In the genomic region with DNA sequence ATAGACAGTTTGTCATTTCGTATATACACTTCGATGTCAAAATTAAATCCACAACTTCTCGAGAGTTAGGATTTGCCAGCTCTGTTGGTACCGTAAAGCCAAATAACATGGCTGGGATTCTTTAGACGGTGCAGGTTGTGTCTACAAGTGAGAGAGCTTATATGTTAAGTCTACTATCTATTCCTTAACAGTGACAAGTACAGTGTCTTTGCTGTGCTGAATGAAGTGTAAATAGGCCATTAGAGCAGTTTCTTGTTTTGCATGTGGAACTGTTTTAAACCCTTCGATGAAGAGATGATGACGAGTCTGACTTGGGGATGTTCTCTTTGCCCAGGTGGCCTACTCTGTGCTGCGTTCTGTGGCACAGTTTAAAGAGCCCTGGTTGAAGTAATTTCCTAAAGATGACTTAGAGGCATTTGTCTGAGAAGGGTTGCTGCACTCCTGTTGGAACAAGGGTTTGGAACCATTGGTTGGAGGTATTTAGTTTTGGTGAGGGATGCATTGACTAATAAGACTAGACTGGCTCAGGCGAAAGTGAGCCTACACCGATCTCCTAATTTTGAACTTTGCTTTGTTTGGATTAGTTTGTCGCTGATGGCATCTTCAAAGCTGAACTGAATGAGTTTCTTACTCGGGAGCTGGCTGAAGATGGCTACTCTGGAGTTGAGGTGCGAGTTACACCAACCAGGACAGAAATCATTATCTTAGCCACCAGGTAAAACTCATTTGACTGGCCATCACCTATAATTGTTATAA, we compare ENCODE assay signal across 9 cellular contexts. TPM values are rescaled to one million over a fixed set of nuclear protein-coding genes. Genes with fewer than 3 reads are reported as not detected.
DNase-seq lines count a peak whose midpoint lies in the region; ATAC-seq and TF ChIP-seq lines count a peak whose summit lies in the region.
"Had no signal": no experiment of that assay in that cellular context is flagged by ENCODE, and none has a peak within 500 bp of the region (broad histone marks: within the 10 kb centered on the region; RNA-seq: fewer than 3 reads in every experiment).

No MANE protein-coding gene starts in this region.

- peak; percentile 32 for ATAC-seq in CD8-positive, alpha-beta T cell
- ATAC-seq in left colon, result peak; percentile 33
- ATAC-seq in GM21381 (IDR thresholded peaks at IDR 0.05; ENCODE audit: unreplicated experiment), result no peak

- H3K4me1 Mint-ChIP-seq in CD8-positive, alpha-beta T cell (ENCODE audit: low read depth), result peaks cover 51% of the 10 kb centered on the region
- peaks cover 29% of the 10 kb centered on the region for H3K4me1 Mint-ChIP-seq in MCF 10A (ENCODE audit: insufficient read depth, unreplicated experiment)

- H3K4me1 ChIP-seq in CD8-positive, alpha-beta T cell (ENCODE audit: insufficient read depth, low read length), result peaks cover 28% of the 10 kb centered on the region

- no peaks in the 10 kb centered on the region for H3K9me3 ChIP-seq in CD8-positive, alpha-beta T cell (ENCODE audit: low read length)

- CTCF ChIA-PET in CD8-positive, alpha-beta T cell (lab: Charles Lee), result interaction anchor here (0.6 to 4.8 kb wide), 14 partner anchors 7 to 259 kb away, joined by 3 to 30 read pairs (median 4); no protein-coding TSS in a partner anchor
- CTCF ChIA-PET in MCF 10A (lab: Yijun Ruan, JAX), result interaction anchor here (0.5 to 2.2 kb wide), 6 partner anchors 9 to 161 kb away, joined by 3 to 11 read pairs (median 4); no protein-coding TSS in a partner anchor

- peak overlapping the region; percentile 76 for H3K4me3 ChIP-seq in CD8-positive, alpha-beta T cell (ENCODE audit: low read depth, low read length)

- peak overlapping the region; percentile 95 for H3K27ac Mint-ChIP-seq in CD8-positive, alpha-beta T cell
- H3K27ac Mint-ChIP-seq in MCF 10A (ENCODE audit: low read depth, unreplicated experiment), result peak overlapping the region; percentile 99

- TF ChIP-seq CTCF in CD8-positive, alpha-beta T cell (IDR thresholded peaks at IDR 0.05), result no peak
- no peak for TF ChIP-seq CTCF in MCF 10A (IDR thresholded peaks at IDR 0.05; ENCODE audit: unreplicated experiment)

- peaks cover 57% of the 10 kb centered on the region for H3K36me3 Mint-ChIP-seq in CD8-positive, alpha-beta T cell
- H3K36me3 Mint-ChIP-seq in MCF 10A (ENCODE audit: insufficient read depth, unreplicated experiment), result peaks cover 60% of the 10 kb centered on the region

- peak overlapping the region; percentile 95 for H3K4me3 Mint-ChIP-seq in CD8-positive, alpha-beta T cell
- H3K4me3 Mint-ChIP-seq in MCF 10A (ENCODE audit: unreplicated experiment), result peak overlapping the region; percentile 95

- POLR2A ChIA-PET in CD8-positive, alpha-beta T cell (lab: Charles Lee), result interaction anchor here (0.8 to 3.1 kb wide), 9 partner anchors 8 to 139 kb away, joined by 3 to 16 read pairs (median 4); partner anchors contain the start of gene GDPD5
- POLR2A ChIA-PET in MCF 10A (lab: Yijun Ruan, JAX), result interaction anchor here (0.5 to 3.2 kb wide), 16 partner anchors 8 to 386 kb away, joined by 3 to 15 read pairs (median 5); partner anchors contain the start of gene SERPINH1

- H3K9me3 Mint-ChIP-seq in CD8-positive, alpha-beta T cell, result no peaks in the 10 kb centered on the region
- H3K9me3 Mint-ChIP-seq in MCF 10A (ENCODE audit: unreplicated experiment), result no peaks in the 10 kb centered on the region

- H3K27me3 Mint-ChIP-seq in CD8-positive, alpha-beta T cell (ENCODE audit: low read depth), result no peaks in the 10 kb centered on the region
- no peaks in the 10 kb centered on the region for H3K27me3 Mint-ChIP-seq in MCF 10A (ENCODE audit: insufficient read depth, unreplicated experiment)

- H3K27ac ChIP-seq in CD8-positive, alpha-beta T cell (ENCODE audit: low read depth, low read length), result peak overlapping the region; percentile 89

- H3K36me3 ChIP-seq in CD8-positive, alpha-beta T cell (ENCODE audit: insufficient read depth, low read length), result peaks cover 32% of the 10 kb centered on the region

- H3K27me3 ChIP-seq in CD8-positive, alpha-beta T cell (ENCODE audit: insufficient read depth, low read length), result no peaks in the 10 kb centered on the region

- intact Hi-C loops in CD8-positive, alpha-beta T cell (cut with DNase I, micrococcal nuclease), result loop anchor here in 1 of 2 experiments (5.0 to 10.0 kb wide), 2 partner anchors 182 to 415 kb away; partner anchors contain the start of gene UVRAG
- intact Hi-C loops in MCF 10A (cut with micrococcal nuclease), result no loop called here
- intact Hi-C loops in left colon (cut with DNase I, micrococcal nuclease), result no loop called here

- TSS peak; percentile 25 for BruUV-seq in MCF 10A (replicated peaks; lab: Mats Ljungman, UMichigan)

- no peak for DNase-seq in CD8-positive, alpha-beta T cell
- DNase-seq in NAMALWA (ENCODE audit: low spot score) (peak; percentile 53), MCF 10A (ENCODE audit: unreplicated experiment) (peak; percentile 40), left colon (no peak), superior temporal gyrus (ENCODE audit: extremely low spot score) (peak; percentile 66), NCI-H524 (lab: John Stamatoyannopoulos, UW) (no peak), mucosa of gallbladder (ENCODE audit: low spot score) (no peak)

RNA-seq across cellular contexts. Expression of gene RPS3, which starts 1.0 kb away (rescaled TPM):
- 1,000 to 10,000 TPM; 4,683 to 5,039 TPM for total RNA-seq in CD8-positive, alpha-beta T cell
- total RNA-seq in MCF 10A (2022) (3,172 and 3,444 TPM in 2 replicates), left colon (1,000 to 10,000 TPM; 1,894 to 1,934 TPM), mucosa of gallbladder (1,626 TPM)

RNA-seq across cellular contexts. Expression of gene KLHL35, which starts 32.7 kb away (rescaled TPM):
- under 1 TPM; 0.50 to 0.84 TPM for total RNA-seq in CD8-positive, alpha-beta T cell
- total RNA-seq in MCF 10A (2022) (not detected in 2 replicates), left colon (under 1 TPM in 1 of 2 donors, not detected in 1; 0.37 TPM), mucosa of gallbladder (1.4 TPM)
- total RNA-seq: HT1080 had no signal

RNA-seq across cellular contexts. Expression of gene ARRB1, which starts 48.8 kb away (rescaled TPM):
- total RNA-seq in CD8-positive, alpha-beta T cell, result 10 to 100 TPM; 25.1 to 26.5 TPM
- total RNA-seq in MCF 10A (2022) (0.44 and 0.98 TPM in 2 replicates), left colon (10 to 100 TPM; 80.5 to 95.4 TPM), mucosa of gallbladder (57.7 TPM)

Comparison
In these comparisons a context has a peak if more than half of its experiments do, and no peak if none do; other contexts are left out.
1. DNase-seq: peak in NAMALWA (single experiment), MCF 10A (single experiment) and superior temporal gyrus (single experiment); none in CD8-positive, alpha-beta T cell (0 of 7), left colon (0 of 2), NCI-H524 (0 of 2) and mucosa of gallbladder (single experiment).
2. RNA of gene ARRB1, which starts 48.8 kb away (total RNA-seq): 80.5 to 95.4 TPM in left colon, 57.7 TPM in mucosa of gallbladder (single experiment) and 25.1 to 26.5 TPM in CD8-positive, alpha-beta T cell; 0.44 to 0.98 TPM in MCF 10A; every median in the first group is over 10 times any median in the second.